29 cellular contexts compared by ENCODE assay signal in genomic region chr5:137819768-137820167, GRCh38. TPM values are rescaled to one million over a fixed set of nuclear protein-coding genes. Genes with fewer than 3 reads are reported as not detected.
"Had no signal": no experiment of that assay in that cellular context is flagged by ENCODE, and none has a peak within 500 bp of the region (broad histone marks: within the 10 kb centered on the region; RNA-seq: fewer than 3 reads in every experiment).

No MANE protein-coding gene starts in this region.

- FAIRE-seq: keratinocyte, pancreas, urothelium cell line had no signal

- H3K79me2 ChIP-seq: hepatocyte had no signal

- H3K27ac ChIP-seq: hepatocyte, left lung, lower lobe of right lung, pancreas, prostate gland, skin epidermis, spleen, suprapubic skin, thoracic aorta, tibial artery, upper lobe of right lung had no signal

- H3K9me3 ChIP-seq: left lung, lower lobe of right lung, pancreas, prostate gland, spleen, suprapubic skin, thoracic aorta, tibial artery, upper lobe of right lung had no signal

- H3K36me3 ChIP-seq: left lung, lower lobe of right lung, pancreas, prostate gland, spleen, suprapubic skin, thoracic aorta, tibial artery, upper lobe of right lung had no signal

- ATAC-seq: left colon; left lung; lower lobe of right lung; naive thymus-derived CD8-positive, alpha-beta T cell; pancreas; right cardiac atrium; sciatic nerve; stimulated activated effector memory CD8-positive, alpha-beta T cell treated with anti-CD3 and anti-CD28 coated beads, Interleukin-12 subunit alpha, Interleukin-12 subunit beta, amount 100 ng/mL, for 72 hours; upper lobe of right lung had no signal

- H3K4me2 ChIP-seq: hepatocyte had no signal

- H2AFZ ChIP-seq: hepatocyte had no signal

- DNase-seq: kidney glomerular epithelial cell; left colon; left lung; lower lobe of right lung; mammary epithelial cell; mesenchymal stem cell; naive thymus-derived CD8-positive, alpha-beta T cell; nucleus accumbens; pancreas; posterior cingulate gyrus; retina; right cardiac atrium; spleen; stimulated activated CD4-positive, alpha-beta T cell treated with anti-CD3 and anti-CD28 coated beads, Interleukin-4, amount 100 ng/mL, for 24 hours; stimulated activated naive CD4-positive, alpha-beta T cell; tibial artery; trophoblast cell; upper lobe of right lung had no signal

- H3K4me3 ChIP-seq: hepatocyte, left lung, lower lobe of right lung, pancreas, prostate gland, skin epidermis, spleen, suprapubic skin, thoracic aorta, tibial artery, upper lobe of right lung had no signal

- H3K27me3 ChIP-seq: hepatocyte, left lung, pancreas, spleen, suprapubic skin, tibial artery, upper lobe of right lung had no signal

- H3K4me1 ChIP-seq: left lung, lower lobe of right lung, prostate gland, spleen, upper lobe of right lung had no signal

RNA-seq across cellular contexts. Expression of gene MYOT, which starts 47.9 kb away (rescaled TPM):
- total RNA-seq: hepatocyte; lower lobe of right lung; naive thymus-derived CD8-positive, alpha-beta T cell; neural crest cell; osteoblast; upper lobe of right lung had no signal
- polyA plus RNA-seq: hepatocyte had no signal
